In genomic region chr16:25106567-25107465, GRCh38 we compare ENCODE assay signal across 1 cellular context.
TF ChIP-seq lines count a peak whose summit lies in the region.

No MANE protein-coding gene starts in this region.

TF ChIP-seq in HepG2, 621 proteins besides CTCF, POLR2A, EP300 and RAD21 (continued from another document and continues in another):
- no peak for TF ChIP-seq GPBP1L1 (CRISPR knock-in tag; IDR thresholded peaks at IDR 0.05)
- TF ChIP-seq ZNF17 (CRISPR knock-in tag; IDR thresholded peaks at IDR 0.05): 0 out of 2 replicates have a peak, but pooled peaks have one; percentile 29
- TF ChIP-seq ZSCAN20 (CRISPR knock-in tag; IDR thresholded peaks at IDR 0.05; ENCODE audit: borderline replicate concordance): peak; percentile 68; the same call in 1 of the 2 replicates
- peak; percentile 96 for TF ChIP-seq ZNF574 (CRISPR knock-in tag; IDR thresholded peaks at IDR 0.05)
- TF ChIP-seq JUNB (CRISPR knock-in tag; IDR thresholded peaks at IDR 0.05; ENCODE audit: borderline replicate concordance): no peak
- 0 out of 2 replicates have a peak, but pooled peaks have one; percentile 26 for TF ChIP-seq HOXA9 (CRISPR knock-in tag; IDR thresholded peaks at IDR 0.05; ENCODE audit: borderline replicate concordance)
- TF ChIP-seq HNRNPUL1 (IDR thresholded peaks at IDR 0.05; ENCODE audit: low read depth, low read length): no peak
- peak; percentile 83; the same call in 1 of the 2 replicates for TF ChIP-seq ZNF772 (CRISPR knock-in tag; IDR thresholded peaks at IDR 0.05)
- TF ChIP-seq ZNF430 (CRISPR knock-in tag; IDR thresholded peaks at IDR 0.05): peak; percentile 94
- TF ChIP-seq BCLAF1 (IDR thresholded peaks at IDR 0.05): no peak
- TF ChIP-seq RARA (CRISPR knock-in tag; IDR thresholded peaks at IDR 0.05): peak; percentile 79
- peak; percentile 93 for TF ChIP-seq ZNF333 (CRISPR knock-in tag; IDR thresholded peaks at IDR 0.05; ENCODE audit: borderline replicate concordance)
- no peak for TF ChIP-seq ZSCAN25 (CRISPR knock-in tag; IDR thresholded peaks at IDR 0.05)
- no peak; the same call in 1 of the 2 replicates for TF ChIP-seq ZNF615 (CRISPR knock-in tag; IDR thresholded peaks at IDR 0.05; ENCODE audit: borderline replicate concordance)
- TF ChIP-seq CENPT (CRISPR knock-in tag; IDR thresholded peaks at IDR 0.05; ENCODE audit: low read depth): peak; percentile 49; the same call in 1 of the 2 replicates
- TF ChIP-seq SKI (IDR thresholded peaks at IDR 0.05; ENCODE audit: partially characterized antibody): peak; percentile 83
- peak; percentile 17; the same call in 1 of the 2 replicates for TF ChIP-seq TFE3 (CRISPR knock-in tag; IDR thresholded peaks at IDR 0.05)
- peak; percentile 87 for TF ChIP-seq ZNF407 (CRISPR knock-in tag; IDR thresholded peaks at IDR 0.05; ENCODE audit: not compliant biosample characterization)
- TF ChIP-seq SRSF1 (optimal IDR thresholded peaks at IDR 0.05; ENCODE audit: low read depth, low read length): peak; percentile 83
- peak; percentile 65; the same call in 1 of the 2 replicates for TF ChIP-seq ZNF546 (CRISPR knock-in tag; conservative IDR thresholded peaks at IDR 0.05)
- TF ChIP-seq PRDM10 (CRISPR knock-in tag; IDR thresholded peaks at IDR 0.05; ENCODE audit: low read depth): peak; percentile 59; the same call in 1 of the 2 replicates
- TF ChIP-seq MLLT10 (CRISPR knock-in tag; IDR thresholded peaks at IDR 0.05): no peak
- TF ChIP-seq ZNF335 (CRISPR knock-in tag; IDR thresholded peaks at IDR 0.05): peak; percentile 92; the same call in 1 of the 2 replicates
- TF ChIP-seq CHCHD3 (CRISPR knock-in tag; IDR thresholded peaks at IDR 0.05): no peak
- TF ChIP-seq ZNF703 (CRISPR knock-in tag; IDR thresholded peaks at IDR 0.05; ENCODE audit: borderline replicate concordance): no peak; the same call in 1 of the 2 replicates
- peak; percentile 70; the same call in 1 of the 2 replicates for TF ChIP-seq ZNF589 (CRISPR knock-in tag; conservative IDR thresholded peaks at IDR 0.05)
- 0 out of 2 replicates have a peak, but pooled peaks have one; percentile 33 for TF ChIP-seq MAFG (CRISPR knock-in tag; IDR thresholded peaks at IDR 0.05)
- peak; percentile 94 for TF ChIP-seq KDM3A (CRISPR knock-in tag; IDR thresholded peaks at IDR 0.05; ENCODE audit: low read depth)
